In the genomic region with DNA sequence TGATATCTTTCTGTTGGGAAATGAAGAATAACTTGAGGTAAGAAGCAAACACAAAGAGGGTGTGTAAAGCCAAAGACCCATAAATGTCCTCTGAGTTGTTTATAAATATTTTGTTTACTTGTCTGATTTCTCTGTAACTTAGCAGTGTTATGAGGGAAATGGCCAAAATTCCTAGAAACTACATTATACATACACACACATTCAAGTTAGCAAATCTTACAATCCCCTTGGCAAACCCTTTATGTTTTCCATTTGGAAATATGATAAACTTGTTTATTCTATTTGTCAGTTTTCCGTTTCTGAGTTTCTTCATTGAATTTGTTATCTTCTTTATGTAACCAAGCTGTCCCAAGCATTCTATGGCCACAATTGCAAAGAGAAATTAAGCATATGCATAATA, we compare ENCODE assay signal across 7 cellular contexts.
"Had no signal": no experiment of that assay in that cellular context is flagged by ENCODE, and none has a peak within 500 bp of the region (broad histone marks: within the 10 kb centered on the region; RNA-seq: fewer than 3 reads in every experiment).

No MANE protein-coding gene starts in this region.

- H3K27ac ChIP-seq: GM23248, HL-60 had no signal

- H3K9ac ChIP-seq: GM23248 had no signal

- DNase-seq: GM23248, GOT3, H7, HFFc6 had no signal

- H2AFZ ChIP-seq: GM23248 had no signal

- H3K36me3 ChIP-seq: HAP-1 had no signal

- H3K4me1 ChIP-seq: HAP-1 had no signal

- H3K4me3 ChIP-seq: GM23248, HAP-1 had no signal

- H3K27ac Mint-ChIP-seq: HFFc6, IgD-negative memory B cell had no signal

- H3K4me3 Mint-ChIP-seq: HFFc6, IgD-negative memory B cell had no signal

- H3K9me3 ChIP-seq: HAP-1 had no signal
